Comparison of ENCODE assay signal across 1 cellular context in the genomic region with DNA sequence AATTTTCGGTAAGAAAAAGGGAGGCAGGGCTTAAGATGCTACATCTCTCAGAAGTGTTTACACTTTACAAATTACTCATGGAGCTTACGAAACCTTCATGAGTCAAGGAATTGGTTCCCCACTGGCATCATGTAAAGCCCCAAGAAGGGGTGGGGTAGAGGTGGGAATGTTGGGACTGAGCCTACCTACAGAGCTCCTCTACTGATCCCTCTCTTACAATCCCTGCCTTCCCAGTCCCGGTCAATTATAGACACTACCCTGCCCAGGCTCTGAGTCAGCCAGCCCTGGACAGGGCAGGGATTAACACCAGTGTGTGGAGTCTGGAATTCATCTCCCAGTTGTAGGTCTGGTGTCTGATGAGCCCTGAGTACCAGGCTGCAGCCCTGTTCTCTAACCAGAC.
TF ChIP-seq lines count a peak whose summit lies in the region.

No MANE protein-coding gene starts in this region.

TF ChIP-seq in IMR-90, 13 proteins besides CTCF, POLR2A, EP300 and RAD21:
- TF ChIP-seq MAFK (IDR thresholded peaks at IDR 0.05; ENCODE audit: low read depth, low read length) (no peak), CHD1 (IDR thresholded peaks at IDR 0.05; ENCODE audit: low read depth, low read length) (no peak), MAZ (IDR thresholded peaks at IDR 0.05; ENCODE audit: borderline replicate concordance, low read depth, low read length) (no peak), BHLHE40 (IDR thresholded peaks at IDR 0.05; ENCODE audit: low read depth, low read length) (no peak), MXI1 (IDR thresholded peaks at IDR 0.05; ENCODE audit: borderline replicate concordance, low read depth, low read length) (no peak), NFE2L2 (IDR thresholded peaks at IDR 0.05; ENCODE audit: low read depth, low read length) (no peak)
